ENCODE assay signal across 17 cellular contexts in the genomic region with DNA sequence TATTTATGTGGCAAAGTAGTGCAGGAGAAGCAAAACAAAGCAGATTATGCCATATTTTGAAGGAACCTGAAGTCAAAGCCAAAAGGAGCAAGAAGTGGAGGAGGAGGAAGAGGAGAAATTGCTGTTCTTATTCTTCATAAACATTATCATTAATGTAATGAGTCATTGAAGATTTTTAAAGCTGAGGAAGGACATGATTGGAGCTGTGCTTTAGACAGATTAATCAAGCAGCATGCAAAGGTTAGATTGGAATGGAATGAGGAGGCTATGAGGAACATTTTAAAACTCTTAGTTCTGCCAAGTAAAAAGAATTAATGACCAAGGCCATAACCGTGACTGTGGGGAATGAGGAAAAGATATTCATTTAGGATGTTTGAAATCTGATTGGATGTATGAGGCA.
"Had no signal": no experiment of that assay in that cellular context is flagged by ENCODE, and none has a peak within 500 bp of the region (broad histone marks: within the 10 kb centered on the region; RNA-seq: fewer than 3 reads in every experiment).

No MANE protein-coding gene starts in this region.

- H3K36me3 ChIP-seq: pancreas, right lobe of liver, WERI-Rb-1 had no signal

- H3K4me1 ChIP-seq: heart left ventricle, pancreas, right lobe of liver, testis had no signal

- H3K4me3 ChIP-seq: heart left ventricle, pancreas, right lobe of liver, smooth muscle cell, testis had no signal

- DNase-seq: activated CD4-positive, alpha-beta T cell treated with anti-CD3 and anti-CD28 coated beads, Interleukin-2, amount 50 U/mL, for 48 hours; activated gamma-delta T cell treated with Interleukin-2 at 50 U/mL for 16 hours; activated T-cell treated with anti-CD3 and anti-CD28 coated beads for 4 hours; amygdala; caudate nucleus; foreskin keratinocyte; heart left ventricle; natural killer cell; pancreas; right lobe of liver; stimulated activated CD4-positive, alpha-beta T cell treated with anti-CD3 and anti-CD28 coated beads, Interleukin-4, amount 100 ng/mL, for 1 hour; stimulated activated naive CD8-positive, alpha-beta T cell treated with anti-CD3 and anti-CD28 coated beads, Interleukin-15, amount 100 ng/mL, for 72 hours; testis; WERI-Rb-1 had no signal

- H3K9me3 ChIP-seq: heart left ventricle, pancreas, right lobe of liver, testis had no signal

- H3K27me3 ChIP-seq: foreskin keratinocyte, heart left ventricle, pancreas, right lobe of liver, testis had no signal

- H3K4me2 ChIP-seq: smooth muscle cell had no signal

- H3K27ac ChIP-seq: foreskin keratinocyte, pancreas, right lobe of liver, testis, WERI-Rb-1 had no signal

- ATAC-seq: activated naive CD4-positive, alpha-beta T cell treated with anti-CD3 and anti-CD28 coated beads, Interleukin-2, amount 50 U/mL, for 72 hours; esophagus mucosa; heart left ventricle; natural killer cell; pancreas; right lobe of liver; stimulated activated naive CD8-positive, alpha-beta T cell treated with anti-CD3 and anti-CD28 coated beads, Interleukin-15, amount 100 ng/mL, for 72 hours had no signal
